ENCODE assay signal across 20 cellular contexts in the genomic region with DNA sequence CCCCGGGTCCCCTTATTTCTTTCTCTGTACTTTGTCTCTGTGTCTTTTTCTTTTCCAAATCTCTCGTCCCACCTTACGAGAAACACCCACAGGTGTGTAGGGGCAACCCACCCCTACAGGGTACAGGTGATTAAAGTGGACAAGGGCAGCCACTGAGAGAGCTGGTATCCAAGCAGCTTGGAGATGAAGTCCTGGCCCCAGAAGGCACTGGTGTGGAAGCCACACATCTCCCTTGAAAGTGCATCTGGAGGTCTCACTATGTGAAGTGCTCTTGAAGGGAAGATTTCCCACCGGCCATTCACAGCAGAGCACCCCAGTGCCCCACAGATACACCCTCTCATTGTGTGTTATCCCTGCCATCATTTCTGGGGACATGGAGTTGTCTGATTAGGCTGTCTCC. TPM values are rescaled to one million over a fixed set of nuclear protein-coding genes. Genes with fewer than 3 reads are reported as not detected.
DNase-seq lines count a peak whose midpoint lies in the region; ATAC-seq, FAIRE-seq and TF ChIP-seq lines count a peak whose summit lies in the region.
"Had no signal": no experiment of that assay in that cellular context is flagged by ENCODE, and none has a peak within 500 bp of the region (broad histone marks: within the 10 kb centered on the region; RNA-seq: fewer than 3 reads in every experiment).

No MANE protein-coding gene starts in this region.

- no peaks in the 10 kb centered on the region for H4K20me1 ChIP-seq in GM23338 (replicated peaks; ENCODE audit: insufficient read depth)
- H4K20me1 ChIP-seq: BLaER1 had no signal

- peaks cover 2% of the 10 kb centered on the region for H3K27me3 Mint-ChIP-seq in GM23338 (ENCODE audit: insufficient read depth, low read depth, poor library complexity)

- no peak overlapping the region for H4K8ac ChIP-seq in mesendoderm (ENCODE audit: low read depth, low read length)

- TF ChIP-seq POLR2A in esophagus muscularis mucosa (IDR thresholded peaks at IDR 0.05; ENCODE audit: low read depth) (no peak), H54 (IDR thresholded peaks at IDR 0.05; ENCODE audit: low read depth, low read length) (no peak)

- H3K79me1 ChIP-seq in mesendoderm (ENCODE audit: low read length): no peaks in the 10 kb centered on the region

- intact Hi-C loops in esophagus muscularis mucosa (cut with DNase I): loop anchor here (10.0 kb wide), 1 partner anchor 574 kb away; a partner anchor contains a TSS

- H3K9ac ChIP-seq in HUES64 (ENCODE audit: low read depth, low read length) (peak overlapping the region; percentile 38; the same call in 1 of the 2 replicates), mesendoderm (ENCODE audit: low read length) (peak overlapping the region; percentile 29)
- H3K9ac ChIP-seq: BLaER1, KMS-11 had no signal

- no peaks in the 10 kb centered on the region for H3K27me3 ChIP-seq in GM23338 (ENCODE audit: insufficient read depth)
- no peaks in the 10 kb centered on the region for H3K27me3 ChIP-seq in HUES64 (ENCODE audit: insufficient read depth, low read length)
- no peaks in the 10 kb centered on the region for H3K27me3 ChIP-seq in esophagus muscularis mucosa
- H3K27me3 ChIP-seq in mesendoderm (ENCODE audit: insufficient read depth, low read length, poor library complexity): no peaks in the 10 kb centered on the region
- H3K27me3 ChIP-seq in SJCRH30: no peaks in the 10 kb centered on the region
- H3K27me3 ChIP-seq: BLaER1 had no signal

- no peaks in the 10 kb centered on the region; the same call in 2 of the 3 replicates for H3K9me3 Mint-ChIP-seq in GM23338
- H3K9me3 Mint-ChIP-seq: CD14-positive monocyte; CD8-positive, alpha-beta T cell had no signal

- H3K4ac ChIP-seq in mesendoderm (ENCODE audit: low read depth, low read length): peak overlapping the region; percentile 2

- peaks cover 12% of the 10 kb centered on the region for H3K9me2 ChIP-seq in GM23338 (ENCODE audit: insufficient read depth)

- H3K4me3 ChIP-seq in GM23338: no peak overlapping the region
- no peak overlapping the region for H3K4me3 ChIP-seq in HUES64 (ENCODE audit: low read length)
- no peak overlapping the region for H3K4me3 ChIP-seq in esophagus muscularis mucosa
- H3K4me3 ChIP-seq in mesendoderm (ENCODE audit: low read length): no peak overlapping the region
- no peak overlapping the region for H3K4me3 ChIP-seq in SJCRH30
- H3K4me3 ChIP-seq: BLaER1 had no signal

- H3K79me2 ChIP-seq in GM23338 (replicated peaks; ENCODE audit: insufficient read depth): no peaks in the 10 kb centered on the region
- H3K79me2 ChIP-seq in mesendoderm (ENCODE audit: control insufficient read depth, insufficient read depth, low read length): no peaks in the 10 kb centered on the region

- peaks cover 6% of the 10 kb centered on the region for H3K4me1 Mint-ChIP-seq in GM23338

- no peak overlapping the region for H2BK15ac ChIP-seq in mesendoderm (replicated peaks; ENCODE audit: low read depth)

- no peaks in the 10 kb centered on the region for H3K9me3 ChIP-seq in HUES64 (ENCODE audit: insufficient read depth, low read depth, low read length)
- H3K9me3 ChIP-seq in esophagus muscularis mucosa: no peaks in the 10 kb centered on the region
- H3K9me3 ChIP-seq in SJCRH30 (replicated peaks): no peaks in the 10 kb centered on the region
- H3K9me3 ChIP-seq: BLaER1 had no signal

- peaks cover 3% of the 10 kb centered on the region; the same call in 1 of the 2 replicates for H3F3A ChIP-seq in GM23338 (replicated peaks; ENCODE audit: low read depth)

- DNase-seq in GM23338 (ENCODE audit: low spot score) (no peak), esophagus muscularis mucosa (ENCODE audit: extremely low spot score) (peak; percentile 90), mesendoderm (no peak), CD1c-positive myeloid dendritic cell (ENCODE audit: extremely low spot score) (no peak), H54 (ENCODE audit: insufficient read length, low spot score) (no peak), SJCRH30 (no peak)
- DNase-seq: 8988T; Calu3; CD8-positive, alpha-beta T cell; DND-41; EL; H7 had no signal

- H2AFZ ChIP-seq in GM23338: no peak overlapping the region

- 65% methylated on average over 2 of the region's 4 CpGs for WGBS in HUES64
- 100% methylated on average over 4 of the region's 4 CpGs for whole genome bisulfite sequencing in esophagus muscularis mucosa
- WGBS in mesendoderm (ENCODE audit: extremely low coverage, insufficient coverage, low lambda C conversion rate): no CpG with 5 or more reads among the region's 4 CpGs

- peak overlapping the region; percentile 35 for H3K18ac ChIP-seq in mesendoderm (ENCODE audit: low read length)

- FAIRE-seq in H54 (lab: Jason Lieb, UNC): no peak
- FAIRE-seq: G401.6, GM12891, HTR-8/SVneo had no signal

- peak overlapping the region; percentile 67 for H3K56ac ChIP-seq in mesendoderm (ENCODE audit: low read length)

- no peak overlapping the region for H4K5ac ChIP-seq in mesendoderm (ENCODE audit: low read length)

- TF ChIP-seq EP300 in esophagus muscularis mucosa (IDR thresholded peaks at IDR 0.05): no peak

- H2AK5ac ChIP-seq in mesendoderm (ENCODE audit: low read length): peak overlapping the region; percentile 78

- H3K4me2 ChIP-seq in GM23338 (peak overlapping the region; percentile 64), mesendoderm (ENCODE audit: low read length) (no peak overlapping the region)
- H3K4me2 ChIP-seq: BLaER1, KMS-11 had no signal

- H3K23ac ChIP-seq in mesendoderm (ENCODE audit: low read length): no peak overlapping the region

- TF ChIP-seq CTCF in GM23338 (conservative IDR thresholded peaks at IDR 0.05; ENCODE audit: low read depth in 2 of 2) (no peak), esophagus muscularis mucosa (IDR thresholded peaks at IDR 0.05) (no peak)

- H3K36me3 ChIP-seq in GM23338 (ENCODE audit: insufficient read depth) (no peaks in the 10 kb centered on the region), HUES64 (ENCODE audit: insufficient read depth, low read length) (no peaks in the 10 kb centered on the region), esophagus muscularis mucosa (no peaks in the 10 kb centered on the region), mesendoderm (ENCODE audit: control insufficient read depth, insufficient read depth, low read length) (no peaks in the 10 kb centered on the region), SJCRH30 (no peaks in the 10 kb centered on the region)
- H3K36me3 ChIP-seq: BLaER1 had no signal

- H3K36me3 Mint-ChIP-seq in GM23338 (ENCODE audit: low read depth): peaks cover under 1% of the 10 kb centered on the region; the same call in 1 of the 3 replicates
- H3K36me3 Mint-ChIP-seq: CD14-positive monocyte; CD8-positive, alpha-beta T cell had no signal

- H3K27ac ChIP-seq in GM23338 (ENCODE audit: low read depth) (peak overlapping the region; percentile 98), HUES64 (ENCODE audit: low read depth, low read length) (peak overlapping the region; percentile 96), esophagus muscularis mucosa (replicated peaks in 1 of 4) (no peak overlapping the region), mesendoderm (ENCODE audit: low read depth, low read length) (peak overlapping the region; percentile 60), SJCRH30 (no peak overlapping the region)
- H3K27ac ChIP-seq: BLaER1, KMS-11 had no signal

- H2BK5ac ChIP-seq in mesendoderm (ENCODE audit: low read length): peak overlapping the region; percentile 98

- H3K27ac Mint-ChIP-seq in GM23338: peak overlapping the region; percentile 44; the same call in 1 of the 2 replicates
- H3K27ac Mint-ChIP-seq: CD8-positive, alpha-beta T cell had no signal

- H3K4me3 Mint-ChIP-seq in GM23338: no peak overlapping the region
- H3K4me3 Mint-ChIP-seq: CD14-positive monocyte; CD8-positive, alpha-beta T cell had no signal

- ATAC-seq in GM23338 (peak; percentile 46), GM18909 (IDR thresholded peaks at IDR 0.05; ENCODE audit: poor library complexity, unreplicated experiment) (no peak)
- ATAC-seq: CD8-positive, alpha-beta T cell had no signal

- peak overlapping the region; percentile 10 for H2BK120ac ChIP-seq in mesendoderm (ENCODE audit: low read depth, low read length)

- H3K4me1 ChIP-seq in GM23338 (ENCODE audit: insufficient read depth): peaks cover 23% of the 10 kb centered on the region
- H3K4me1 ChIP-seq in HUES64 (ENCODE audit: insufficient read depth, low read length): peaks cover 11% of the 10 kb centered on the region
- no peaks in the 10 kb centered on the region for H3K4me1 ChIP-seq in esophagus muscularis mucosa
- peaks cover 4% of the 10 kb centered on the region for H3K4me1 ChIP-seq in mesendoderm (ENCODE audit: control insufficient read depth, low read depth, low read length)
- peaks cover 4% of the 10 kb centered on the region; the same call in 1 of the 2 replicates for H3K4me1 ChIP-seq in SJCRH30

TF ChIP-seq in GM23338, 12 proteins besides CTCF, POLR2A, EP300 and RAD21 (continues in another document):
- no peak for TF ChIP-seq EZH2phosphoT487 (IDR thresholded peaks at IDR 0.05; ENCODE audit: unreplicated experiment)
- TF ChIP-seq JUNB (IDR thresholded peaks at IDR 0.05; ENCODE audit: unreplicated experiment): no peak

RNA-seq across cellular contexts. Expression of a gene that starts 6.3 kb away (rescaled TPM):
- 76.4 and 83.6 TPM in 2 replicates for total RNA-seq in GM23338 (2014; rRNA removed; shearing (Covaris generic))
- polyA plus RNA-seq in GM23338 (2016; fragmentation: Nextera tagmentation; extraction: Ambion mirVana): 46.3 and 59.3 TPM in 2 replicates
- polyA plus RNA-seq in HUES64 (2013, experiment 1 of 2): 30.6 TPM
- 31.1 TPM for polyA plus RNA-seq in HUES64 (2013, experiment 2 of 2)
- 10 to 100 TPM in 2 of 4 donors, 1 to 10 TPM in 2; 6.8 to 14.1 (median 10.2) TPM for total RNA-seq in esophagus muscularis mucosa
- polyA plus RNA-seq in mesendoderm (2013, experiment 1 of 2): 27.0 TPM
- polyA plus RNA-seq in mesendoderm (2013, experiment 2 of 2): 25.8 TPM
- total RNA-seq in SJCRH30 (2014; rRNA removed; shearing (Covaris generic)): 8.5 and 10.8 TPM in 2 replicates

Comparison
In these comparisons a context has a peak if more than half of its experiments do, and no peak if none do; other contexts are left out.
1. H3K27ac ChIP-seq: peak in GM23338 (single experiment), HUES64 (single experiment) and mesendoderm (single experiment); none in esophagus muscularis mucosa (0 of 4) and SJCRH30 (single experiment).